Comparison of ENCODE assay signal across 9 cellular contexts in the genomic region with DNA sequence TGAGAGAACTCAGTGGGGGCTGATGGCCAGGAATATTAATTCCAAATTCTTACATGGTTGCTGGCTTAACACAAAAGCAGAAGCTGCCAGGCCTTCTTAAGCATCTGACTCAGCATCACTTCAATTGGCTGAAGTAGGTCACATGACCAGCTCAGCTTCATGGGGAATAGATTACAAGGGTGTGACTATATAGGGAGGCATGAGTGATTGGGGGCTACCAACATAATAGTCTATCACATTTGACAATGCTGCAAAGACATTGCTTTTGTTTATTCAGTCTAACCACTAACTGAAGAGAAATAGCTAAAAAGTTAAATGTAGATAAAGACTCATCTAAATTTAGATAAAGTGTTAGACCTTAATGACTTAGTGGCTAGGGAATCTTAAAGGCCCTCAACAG.
DNase-seq lines count a peak whose midpoint lies in the region; ATAC-seq, FAIRE-seq and TF ChIP-seq lines count a peak whose summit lies in the region.
"Had no signal": no experiment of that assay in that cellular context is flagged by ENCODE, and none has a peak within 500 bp of the region (broad histone marks: within the 10 kb centered on the region; RNA-seq: fewer than 3 reads in every experiment).

No MANE protein-coding gene starts in this region.

- H3K4me2 ChIP-seq in astrocyte (ENCODE audit: low read length): peak overlapping the region; percentile 33

- H3K4me1 ChIP-seq in astrocyte (ENCODE audit: insufficient read depth, low read length): peaks cover 5% of the 10 kb centered on the region

- DNase-seq in EH (ENCODE audit: low read depth) (peak; percentile 73), KBM-7 (peak; percentile 32), astrocyte (ENCODE audit: low read depth) (peak; percentile 98), kidney epithelial cell (ENCODE audit: low read depth) (peak; percentile 41)
- DNase-seq in effector CD4-positive, alpha-beta T cell: no peak
- DNase-seq: activated T-cell treated with anti-CD3 and anti-CD28 coated beads, Interleukin-2, amount 50 U/mL, for 72 hours had no signal

- H3K9ac ChIP-seq in astrocyte (ENCODE audit: low read length): no peak overlapping the region

- no peaks in the 10 kb centered on the region for H3K36me3 Mint-ChIP-seq in astrocyte (ENCODE audit: low read depth, unreplicated experiment)

- H3K4me1 Mint-ChIP-seq in astrocyte (ENCODE audit: low read depth, unreplicated experiment): no peaks in the 10 kb centered on the region

- no peaks in the 10 kb centered on the region for H3K9me3 ChIP-seq in astrocyte (ENCODE audit: insufficient read depth, low read depth, low read length)

- no peak for FAIRE-seq in astrocyte (lab: Jason Lieb, UNC)

- no peaks in the 10 kb centered on the region for H3K36me3 ChIP-seq in astrocyte (ENCODE audit: insufficient read depth, low read length)
- H3K36me3 ChIP-seq in kidney epithelial cell (ENCODE audit: control insufficient read depth, insufficient read depth, low read length): no peaks in the 10 kb centered on the region

- H3K27ac ChIP-seq in astrocyte (ENCODE audit: low read depth, low read length): peak overlapping the region; percentile 62

- no peaks in the 10 kb centered on the region for H3K27me3 Mint-ChIP-seq in astrocyte (ENCODE audit: low read depth, unreplicated experiment)

- ATAC-seq in GM21390 (IDR thresholded peaks at IDR 0.05; ENCODE audit: unreplicated experiment) (no peak), GM21717 (IDR thresholded peaks at IDR 0.05; ENCODE audit: unreplicated experiment) (no peak), HG03378 (IDR thresholded peaks at IDR 0.05; ENCODE audit: unreplicated experiment) (no peak)
- ATAC-seq: activated T-cell treated with anti-CD3 and anti-CD28 coated beads, Interleukin-2, amount 50 U/mL, for 72 hours had no signal

- in situ Hi-C loops in KBM-7 (cut with MboI; ENCODE audit: low pct_unique_long_range_greater_than_20kb, low sequenced_read_pairs): no loop called here

- H3K79me2 ChIP-seq in astrocyte (ENCODE audit: insufficient read depth, low read length): no peaks in the 10 kb centered on the region

- H3K4me3 ChIP-seq in astrocyte (ENCODE audit: insufficient read depth, low read depth, low read length) (no peak overlapping the region), kidney epithelial cell (ENCODE audit: low read depth, low read length) (no peak overlapping the region)

- H4K20me1 ChIP-seq in astrocyte (ENCODE audit: insufficient read depth, low read length): no peaks in the 10 kb centered on the region

- TF ChIP-seq CTCF in astrocyte (IDR thresholded peaks at IDR 0.05; ENCODE audit: insufficient read depth, low read depth, low read length) (no peak), kidney epithelial cell (IDR thresholded peaks at IDR 0.05; ENCODE audit: insufficient read depth, low read length, poor library complexity, severe bottlenecking) (no peak)

- peak overlapping the region; percentile 19 for H2AFZ ChIP-seq in astrocyte (ENCODE audit: low read depth, low read length)

- H3K9me3 Mint-ChIP-seq in astrocyte (ENCODE audit: unreplicated experiment): peaks cover 4% of the 10 kb centered on the region

- H3K27ac Mint-ChIP-seq in astrocyte (ENCODE audit: unreplicated experiment): peak overlapping the region; percentile 44
- H3K27ac Mint-ChIP-seq: activated T-cell treated with anti-CD3 and anti-CD28 coated beads, Interleukin-2, amount 50 U/mL, for 72 hours had no signal

- H3K27me3 ChIP-seq in astrocyte (ENCODE audit: insufficient read depth, low read length) (no peaks in the 10 kb centered on the region), kidney epithelial cell (ENCODE audit: control insufficient read depth, insufficient read depth, low read length) (no peaks in the 10 kb centered on the region)

- no peak overlapping the region for H3K4me3 Mint-ChIP-seq in astrocyte (ENCODE audit: unreplicated experiment)
- H3K4me3 Mint-ChIP-seq: activated T-cell treated with anti-CD3 and anti-CD28 coated beads, Interleukin-2, amount 50 U/mL, for 72 hours had no signal
